25 cellular contexts compared by ENCODE assay signal in the genomic region with DNA sequence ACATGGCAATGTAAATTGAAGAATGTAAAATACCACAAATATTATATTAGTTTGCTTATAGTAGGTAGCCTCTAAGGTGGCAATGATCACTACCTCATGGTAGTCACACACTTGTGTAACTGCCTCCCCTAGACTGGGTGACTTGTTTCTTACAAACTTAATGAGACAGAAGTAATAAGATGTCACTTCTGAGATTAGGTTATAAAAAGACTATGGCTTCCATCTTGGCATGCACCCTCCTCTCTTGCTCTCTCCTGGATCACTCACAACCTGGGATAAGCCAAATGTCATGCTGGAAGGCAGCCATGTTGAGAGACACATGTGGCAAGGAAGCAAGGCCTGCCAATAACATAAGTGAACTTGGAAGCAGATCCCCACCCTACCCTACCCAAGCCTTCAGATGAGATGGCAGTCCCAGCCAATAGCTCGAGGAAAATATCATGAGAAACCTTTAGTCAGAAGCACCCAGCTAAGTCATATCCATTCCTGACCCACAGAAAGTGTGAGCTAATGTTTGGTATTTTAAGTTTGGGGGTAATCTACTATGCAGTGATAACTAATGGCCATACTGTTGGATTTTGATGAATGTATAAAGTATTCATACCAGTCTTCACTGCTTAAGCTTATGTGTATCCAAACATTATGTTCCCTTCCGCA. TPM values are rescaled to one million over a fixed set of nuclear protein-coding genes. Genes with fewer than 3 reads are reported as not detected.
DNase-seq lines count a peak whose midpoint lies in the region; ATAC-seq, FAIRE-seq and TF ChIP-seq lines count a peak whose summit lies in the region.
"Had no signal": no experiment of that assay in that cellular context is flagged by ENCODE, and none has a peak within 500 bp of the region (broad histone marks: within the 10 kb centered on the region; RNA-seq: fewer than 3 reads in every experiment).

No MANE protein-coding gene starts in this region.

- no peaks in the 10 kb centered on the region for H3K27me3 ChIP-seq in IMR-90 (ENCODE audit: control insufficient read depth, insufficient read depth, low read length)
- H3K27me3 ChIP-seq in K562 (ENCODE audit: control insufficient read depth in 2 of 2, insufficient read depth in 2 of 2, low read length in 2 of 2), result no peaks in the 10 kb centered on the region
- H3K27me3 ChIP-seq: cardiac muscle cell had no signal

- H3K9me3 Mint-ChIP-seq in activated CD4-positive, alpha-beta T cell treated with anti-CD3 and anti-CD28 coated beads for 36 hours (ENCODE audit: low read depth), result peaks cover 2% of the 10 kb centered on the region
- peaks cover 2% of the 10 kb centered on the region for H3K9me3 Mint-ChIP-seq in memory B cell
- no peaks in the 10 kb centered on the region for H3K9me3 Mint-ChIP-seq in T-helper 2 cell treated with Interferon-gamma antibody and Interleukin-4, amounts not matched to agents 5 μg/mL and 100 μg/mL, for 36 hours
- H3K9me3 Mint-ChIP-seq: activated T-cell treated with anti-CD3 and anti-CD28 coated beads, Interleukin-2, amount 50 U/mL, for 4 hours; dendritic cell treated with granulocyte-macrophage colony-stimulating factor and Interleukin-4, amounts not matched to agents 40 ng/mL and 50 ng/mL, for 4 days had no signal

- H3K9me1 ChIP-seq in IMR-90 (ENCODE audit: insufficient read depth, low read length) (peaks cover 3% of the 10 kb centered on the region; the same call in 1 of the 2 replicates), K562 (ENCODE audit: control insufficient read depth, insufficient read depth, low read length) (peaks cover 4% of the 10 kb centered on the region)

- peaks cover 6% of the 10 kb centered on the region for H3K36me3 Mint-ChIP-seq in activated CD4-positive, alpha-beta T cell treated with anti-CD3 and anti-CD28 coated beads for 36 hours (ENCODE audit: low read depth)
- H3K36me3 Mint-ChIP-seq in memory B cell, result peaks cover 8% of the 10 kb centered on the region
- H3K36me3 Mint-ChIP-seq in T-helper 2 cell treated with Interferon-gamma antibody and Interleukin-4, amounts not matched to agents 5 μg/mL and 100 μg/mL, for 36 hours (ENCODE audit: low read depth), result peaks cover 6% of the 10 kb centered on the region

- BruUV-seq in IMR-90 (replicated peaks; lab: Mats Ljungman, UMichigan), result no TSS peak
- no TSS peak for BruUV-seq in K562 (replicated peaks; lab: Mats Ljungman, UMichigan)

- peaks cover 100% of the 10 kb centered on the region for H3K79me2 ChIP-seq in K562 (ENCODE audit: control insufficient read depth, insufficient read depth, low read length)

- dilution Hi-C loops in IMR-90 (cut with HindIII; ENCODE audit: low sequenced_read_pairs, unreplicated experiment), result no loop called here

- no peak for FAIRE-seq in K562 (lab: Jason Lieb, UNC)
- FAIRE-seq: A204.1, endometrium had no signal

- no peak overlapping the region for H2BK20ac ChIP-seq in IMR-90 (ENCODE audit: low read depth, low read length)

- H2AK5ac ChIP-seq in IMR-90 (ENCODE audit: low read depth, low read length), result no peak overlapping the region

- H3K23ac ChIP-seq in IMR-90 (ENCODE audit: low read depth, low read length), result 0 out of 2 replicates have a peak overlapping the region, but pooled peaks have one; percentile 8

- H2BK120ac ChIP-seq in IMR-90 (ENCODE audit: low read depth, low read length), result no peak overlapping the region

- no peak overlapping the region for H2AK9ac ChIP-seq in IMR-90 (replicated peaks; ENCODE audit: low read depth, low read length, poor library complexity)

- no peak overlapping the region for H3K56ac ChIP-seq in IMR-90 (ENCODE audit: extremely low read depth, insufficient read depth, low read length)

- no peak overlapping the region for H4K5ac ChIP-seq in IMR-90 (ENCODE audit: low read depth, low read length)

- TF ChIP-seq POLR2A in IMR-90 (IDR thresholded peaks at IDR 0.05; ENCODE audit: low read depth, low read length) (no peak), K562 (conservative IDR thresholded peaks at IDR 0.05) (no peak)

- peak; percentile 19 for ATAC-seq in activated CD4-positive, alpha-beta T cell treated with anti-CD3 and anti-CD28 coated beads for 36 hours
- ATAC-seq in IMR-90 (ENCODE audit: low read depth), result no peak
- peak; percentile 12 for ATAC-seq in K562
- ATAC-seq in memory B cell (ENCODE audit: low read depth), result no peak
- ATAC-seq in HG02981 (IDR thresholded peaks at IDR 0.05; ENCODE audit: unreplicated experiment), result no peak
- ATAC-seq: activated T-cell treated with anti-CD3 and anti-CD28 coated beads, Interleukin-2, amount 50 U/mL, for 4 hours; PC-3 had no signal

- H3K14ac ChIP-seq in IMR-90 (replicated peaks; ENCODE audit: low read depth, low read length), result no peak overlapping the region

- no peaks in the 10 kb centered on the region for H3K36me3 ChIP-seq in IMR-90 (ENCODE audit: control insufficient read depth, insufficient read depth, low read length)
- 0 out of 3 replicates have a peak, but pooled peaks cover 7% of the 10 kb centered on the region for H3K36me3 ChIP-seq in K562 (ENCODE audit: control insufficient read depth, insufficient read depth, low read length)
- H3K36me3 ChIP-seq: cardiac muscle cell, prostate gland had no signal

- H2AFZ ChIP-seq in IMR-90 (replicated peaks; ENCODE audit: low read length, poor library complexity) (no peak overlapping the region), K562 (ENCODE audit: low read depth, low read length) (no peak overlapping the region)

- TF ChIP-seq EP300 in K562 (IDR thresholded peaks at IDR 0.05; ENCODE audit: low read length), result no peak

- no peak overlapping the region for H3K18ac ChIP-seq in IMR-90 (ENCODE audit: low read depth, low read length)

- H3K4me2 ChIP-seq in IMR-90 (ENCODE audit: low read depth, low read length), result no peak overlapping the region
- H3K4me2 ChIP-seq in K562 (ENCODE audit: insufficient read depth, low read length), result 0 out of 2 replicates have a peak overlapping the region, but pooled peaks have one; percentile 7

- CTCF ChIA-PET in activated CD4-positive, alpha-beta T cell treated with anti-CD3 and anti-CD28 coated beads for 36 hours (lab: Charles Lee), result interaction anchor here (0.7 to 1.1 kb wide), 6 partner anchors 8 to 304 kb away, joined by 3 to 4 read pairs (median 3); no protein-coding TSS in a partner anchor
- CTCF ChIA-PET in IMR-90 (lab: Yijun Ruan, JAX), result no interaction called here
- CTCF ChIA-PET in K562 (lab: Yijun Ruan, JAX; ENCODE audit: low intra/inter-chr PET ratio), result no interaction called here

- peaks cover 60% of the 10 kb centered on the region for H3K4me1 Mint-ChIP-seq in activated CD4-positive, alpha-beta T cell treated with anti-CD3 and anti-CD28 coated beads for 36 hours
- H3K4me1 Mint-ChIP-seq in memory B cell, result peaks cover 46% of the 10 kb centered on the region
- peaks cover 19% of the 10 kb centered on the region for H3K4me1 Mint-ChIP-seq in T-helper 2 cell treated with Interferon-gamma antibody and Interleukin-4, amounts not matched to agents 5 μg/mL and 100 μg/mL, for 36 hours (ENCODE audit: low read depth)

- H2BK15ac ChIP-seq in IMR-90 (ENCODE audit: low read depth, low read length), result no peak overlapping the region

- H4K20me1 ChIP-seq in IMR-90 (ENCODE audit: insufficient read depth, low read length) (peaks cover 45% of the 10 kb centered on the region), K562 (replicated peaks; ENCODE audit: control insufficient read depth, insufficient read depth, low read length) (peaks cover 25% of the 10 kb centered on the region)

- H3K4ac ChIP-seq in IMR-90 (ENCODE audit: low read depth, low read length), result no peak overlapping the region

- POLR2A ChIA-PET in activated CD4-positive, alpha-beta T cell treated with anti-CD3 and anti-CD28 coated beads for 36 hours (lab: Charles Lee), result no interaction called here
- POLR2A ChIA-PET in IMR-90 (lab: Charles Lee; ENCODE audit: unreplicated experiment), result no interaction called here
- POLR2A ChIA-PET in K562 (lab: Yijun Ruan, JAX), result interaction anchor here (1.1 kb wide), 1 partner anchor 13 kb away, joined by 4 read pairs; no protein-coding TSS in a partner anchor

- intact Hi-C loops in activated CD4-positive, alpha-beta T cell treated with anti-CD3 and anti-CD28 coated beads for 36 hours (cut with DNase I, micrococcal nuclease), result no loop called here
- intact Hi-C loops in IMR-90 (cut with micrococcal nuclease), result no loop called here
- intact Hi-C loops in K562 (cut with micrococcal nuclease), result no loop called here

- no peak overlapping the region for H3K27ac Mint-ChIP-seq in activated CD4-positive, alpha-beta T cell treated with anti-CD3 and anti-CD28 coated beads for 36 hours
- H3K27ac Mint-ChIP-seq in memory B cell, result peak overlapping the region; percentile 12
- H3K27ac Mint-ChIP-seq in T-helper 2 cell treated with Interferon-gamma antibody and Interleukin-4, amounts not matched to agents 5 μg/mL and 100 μg/mL, for 36 hours, result no peak overlapping the region
- H3K27ac Mint-ChIP-seq: B cell; dendritic cell treated with granulocyte-macrophage colony-stimulating factor and Interleukin-4, amounts not matched to agents 40 ng/mL and 50 ng/mL, for 4 days had no signal

- no peak overlapping the region for H4K8ac ChIP-seq in IMR-90 (ENCODE audit: low read depth in 2 of 2, low read length in 2 of 2)

- no peak overlapping the region for H3K9ac ChIP-seq in IMR-90 (ENCODE audit: low read depth, low read length)
- H3K9ac ChIP-seq in K562 (ENCODE audit: insufficient read depth in 1 of 2, low read depth in 2 of 2, low read length in 2 of 2), result no peak overlapping the region

- H3K4me3 Mint-ChIP-seq in activated CD4-positive, alpha-beta T cell treated with anti-CD3 and anti-CD28 coated beads for 36 hours, result no peak overlapping the region
- H3K4me3 Mint-ChIP-seq in memory B cell, result no peak overlapping the region
- no peak overlapping the region for H3K4me3 Mint-ChIP-seq in T-helper 2 cell treated with Interferon-gamma antibody and Interleukin-4, amounts not matched to agents 5 μg/mL and 100 μg/mL, for 36 hours
- H3K4me3 Mint-ChIP-seq: activated T-cell treated with anti-CD3 and anti-CD28 coated beads, Interleukin-2, amount 50 U/mL, for 4 hours; B cell; dendritic cell treated with granulocyte-macrophage colony-stimulating factor and Interleukin-4, amounts not matched to agents 40 ng/mL and 50 ng/mL, for 4 days had no signal

- H2BK5ac ChIP-seq in IMR-90 (ENCODE audit: low read depth, low read length, poor library complexity, severe bottlenecking), result no peak overlapping the region

- TF ChIP-seq RAD21 in IMR-90 (IDR thresholded peaks at IDR 0.05; ENCODE audit: low read length), result no peak
- TF ChIP-seq RAD21 in K562 (CRISPR knock-in tag; conservative IDR thresholded peaks at IDR 0.05 in 1 of 2, IDR thresholded peaks at IDR 0.05 in 1 of 2), result no peak

- H3K4me3 ChIP-seq in IMR-90 (ENCODE audit: insufficient read depth, low read depth, low read length) (no peak overlapping the region), K562 (no peak overlapping the region)
- H3K4me3 ChIP-seq: cardiac muscle cell, lung, prostate gland had no signal

- H3K27ac ChIP-seq in IMR-90 (ENCODE audit: insufficient read depth, low read length) (no peak overlapping the region), K562 (ENCODE audit: extremely low read depth, low read depth, low read length) (no peak overlapping the region)
- H3K27ac ChIP-seq: prostate gland had no signal

- in situ Hi-C loops in IMR-90 (cut with MboI; ENCODE audit: low sequenced_read_pairs) (loop anchor here (10.0 kb wide), 1 partner anchor 293 kb away; no protein-coding TSS in a partner anchor), K562 (cut with MboI) (no loop called here)

- H3K4me1 ChIP-seq in IMR-90 (ENCODE audit: control insufficient read depth, insufficient read depth, low read length), result peaks cover 2% of the 10 kb centered on the region; the same call in 1 of the 2 replicates
- peaks cover 0 to 9% of the 10 kb centered on the region in 2 experiments; a peak in 3 of 5 replicates for H3K4me1 ChIP-seq in K562 (replicated peaks in 1 of 2; ENCODE audit: control insufficient read depth in 2 of 2, insufficient read depth in 2 of 2, low read length in 2 of 2)

- TF ChIP-seq CTCF in IMR-90 (conservative IDR thresholded peaks at IDR 0.05; ENCODE audit: low read depth, low read length), result no peak
- no peak for TF ChIP-seq CTCF in K562 (IDR thresholded peaks at IDR 0.05 in 2 of 3, conservative IDR thresholded peaks at IDR 0.05 in 1 of 3; ENCODE audit: insufficient read depth in 2 of 3, low read depth in 1 of 3, low read length in 3 of 3)

- no peak for DNase-seq in activated CD4-positive, alpha-beta T cell treated with anti-CD3 and anti-CD28 coated beads for 36 hours
- DNase-seq in activated CD4-positive, alpha-beta T cell treated with anti-CD3 and anti-CD28 coated beads, Interleukin-2, amount 50 U/mL, for 1 hour, result no peak
- DNase-seq in IMR-90 (no peak), K562 (ENCODE audit: extremely low read depth in 1 of 4, low spot score in 3 of 4) (peak in 1 of 4 experiments; percentile 10), memory B cell (ENCODE audit: low spot score in 2 of 2) (no peak), AML-193 (lab: John Stamatoyannopoulos, UW) (no peak)
- no peak for DNase-seq in T-helper 2 cell treated with Interferon-gamma antibody and Interleukin-4, amounts not matched to agents 5 μg/mL and 100 μg/mL, for 36 hours (ENCODE audit: low spot score)
- DNase-seq: activated CD4-positive, CD25-positive, alpha-beta regulatory T cell treated with anti-CD3 and anti-CD28 coated beads, Interleukin-2, amount 50 U/mL, for 72 hours; activated naive CD4-positive, alpha-beta T cell treated with Interleukin-2 at 50 U/mL for 16 hours; activated T-cell treated with anti-CD3 and anti-CD28 coated beads, Interleukin-2, amount 50 U/mL, for 4 hours; DND-41; head of caudate nucleus; kidney glomerular epithelial cell; NCI-H1417 treated with DMSO at 0.1 percent for 48 hours; PC-3; SHP77; SW 1271 had no signal

- H3K9me3 ChIP-seq in IMR-90 (ENCODE audit: control insufficient read depth, insufficient read depth, low read length) (no peaks in the 10 kb centered on the region), K562 (replicated peaks; ENCODE audit: control insufficient read depth, insufficient read depth, low read depth, low read length) (no peaks in the 10 kb centered on the region)
- H3K9me3 ChIP-seq: prostate gland had no signal

- no peaks in the 10 kb centered on the region for H3K27me3 Mint-ChIP-seq in activated CD4-positive, alpha-beta T cell treated with anti-CD3 and anti-CD28 coated beads for 36 hours
- H3K27me3 Mint-ChIP-seq in memory B cell, result no peaks in the 10 kb centered on the region
- no peaks in the 10 kb centered on the region for H3K27me3 Mint-ChIP-seq in T-helper 2 cell treated with Interferon-gamma antibody and Interleukin-4, amounts not matched to agents 5 μg/mL and 100 μg/mL, for 36 hours (ENCODE audit: low read depth)
- H3K27me3 Mint-ChIP-seq: B cell; dendritic cell treated with granulocyte-macrophage colony-stimulating factor and Interleukin-4, amounts not matched to agents 40 ng/mL and 50 ng/mL, for 4 days had no signal

- peaks cover 12 to 44% of the 10 kb centered on the region in 2 experiments for H3K79me1 ChIP-seq in IMR-90 (ENCODE audit: low read depth in 1 of 2, low read length in 2 of 2)

- H4K91ac ChIP-seq in IMR-90 (ENCODE audit: insufficient read depth, low read depth, low read length), result no peak overlapping the region

- 100% methylated on average over 1 of the region's 2 CpGs; no CpG with 5 or more reads in 1 of the 2 experiments for WGBS in IMR-90 (ENCODE audit: extremely low coverage in 2 of 2, insufficient read length in 1 of 2), 2 experiments
- 59% methylated on average over 2 of the region's 2 CpGs for WGBS in K562 (ENCODE audit: insufficient coverage, low coverage, missing lambda C conversion rate)

RNA-seq across cellular contexts. Expression of gene PPP1R12A, which starts 43.3 kb away (rescaled TPM):
- total RNA-seq in activated CD4-positive, alpha-beta T cell treated with anti-CD3 and anti-CD28 coated beads for 36 hours, result 100 to 1,000 TPM in 1 of 2 experiments, 10 to 100 TPM in 1; 72.2 to 134 TPM
- 112 and 204 TPM in 2 replicates for total RNA-seq in IMR-90 (2012; rRNA removed)
- 43.8 and 47.7 TPM in 2 replicates for polyA plus RNA-seq in IMR-90 (2012; rRNA removed)
- 8.5 and 8.9 TPM in 2 replicates for polyA plus RNA-seq in IMR-90 (2012; cell fraction: cytosol; rRNA removed)
- polyA plus RNA-seq in IMR-90 (2012; cell fraction: nucleus; rRNA removed; ENCODE audit: low replicate concordance), result 23.8 and 84.0 TPM in 2 replicates
- total RNA-seq in K562 (2011; cell fraction: chromatin; rRNA removed; ENCODE audit: low replicate concordance), result 78.5 and 335 TPM in 2 replicates
- total RNA-seq in K562 (2011; cell fraction: nucleolus; rRNA removed), result 46.4 and 56.5 TPM in 2 replicates
- total RNA-seq in K562 (2011; cell fraction: nucleoplasm; rRNA removed), result 94.4 and 121 TPM in 2 replicates
- 68.0 and 116 TPM in 2 replicates for total RNA-seq in K562 (2014; rRNA removed)
- 106 and 131 TPM in 2 replicates for total RNA-seq in K562 (2014; rRNA removed; fragmentation: Illumina TruSeq; extraction: Trizol)
- total RNA-seq in K562 (2015; rRNA removed; fragmentation: Illumina TruSeq; extraction: Trizol), result 118 and 119 TPM in 2 replicates
- 51.9 and 53.3 TPM in 2 replicates for total RNA-seq in K562 (2021)
- 49.3 and 51.3 TPM in 2 replicates for polyA plus RNA-seq in K562 (2011; rRNA removed)
- 11.0 and 12.7 TPM in 2 replicates for polyA plus RNA-seq in K562 (2011; cell fraction: cytosol; rRNA removed)
- polyA plus RNA-seq in K562 (2011; cell fraction: nucleus; rRNA removed), result 52.5 and 67.8 TPM in 2 replicates
- 29.0 and 33.0 TPM in 2 replicates for polyA plus RNA-seq in K562 (2012)
- polyA plus RNA-seq in K562 (2014; fragmentation: Illumina TruSeq; extraction: Trizol), result 83.8 and 109 TPM in 2 replicates
- 10 to 100 TPM; 26.4 to 42.3 TPM for polyA plus RNA-seq in K562 (2014; fragmentation: Nextera tagmentation; extraction: Ambion mirVana)
- polyA plus RNA-seq in K562 (2014; rRNA removed), result 37.0 and 44.1 TPM in 2 replicates
- 232 and 234 TPM in 2 replicates for polyA minus RNA-seq in K562 (2011; rRNA and poly(A)+ RNA removed)
- 52.6 and 79.4 TPM in 2 replicates for polyA minus RNA-seq in K562 (2011; cell fraction: cytosol; rRNA and poly(A)+ RNA removed)
- polyA minus RNA-seq in K562 (2011; cell fraction: nucleus; rRNA and poly(A)+ RNA removed), result 96.9 and 176 TPM in 2 replicates

Comparison
In these comparisons a context has a peak if more than half of its experiments do, and no peak if none do; other contexts are left out.
1. ATAC-seq: peak in activated CD4-positive, alpha-beta T cell treated with anti-CD3 and anti-CD28 coated beads for 36 hours (single experiment) and K562 (single experiment); none in IMR-90 (single experiment), memory B cell (single experiment) and HG02981 (single experiment).